Comparison of ENCODE assay signal across 31 cellular contexts in the genomic region with DNA sequence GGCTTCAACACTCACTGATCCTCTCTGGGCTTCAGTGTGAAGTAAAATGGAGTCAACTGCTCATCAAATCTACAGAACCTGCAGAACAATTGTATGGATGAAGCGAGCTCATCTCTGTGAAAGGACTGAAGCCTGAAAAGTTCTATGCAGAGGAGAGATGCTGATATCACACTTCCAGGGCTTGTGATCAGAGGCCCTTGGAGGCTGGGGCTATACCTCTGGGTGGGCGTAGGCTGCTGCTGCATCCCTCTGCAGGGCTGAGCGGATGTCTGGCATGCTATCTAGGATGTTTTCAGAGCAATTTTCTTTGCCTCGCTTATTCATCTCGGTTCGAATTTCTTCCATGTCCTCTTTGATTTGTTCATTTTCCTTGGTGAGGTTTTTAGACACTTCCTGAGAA. TPM values are rescaled to one million over a fixed set of nuclear protein-coding genes. Genes with fewer than 3 reads are reported as not detected.
"Had no signal": no experiment of that assay in that cellular context is flagged by ENCODE, and none has a peak within 500 bp of the region (broad histone marks: within the 10 kb centered on the region; RNA-seq: fewer than 3 reads in every experiment).

No MANE protein-coding gene starts in this region.

- H3K9me3 Mint-ChIP-seq: activated CD4-positive, alpha-beta memory T cell treated with anti-CD3 and anti-CD28 coated beads, Interleukin-2, amount 10 ng/mL, durations not matched to agents 7 days and 5 days; activated naive CD8-positive, alpha-beta T cell treated with anti-CD3 and anti-CD28 coated beads, Interleukin-2, amount 10 ng/mL, durations not matched to agents 7 days and 5 days; activated T-helper 17 cell treated with anti-CD3 and anti-CD28 coated beads, Interleukin-2, amount 50 U/mL, for 72 hours; T-cell had no signal

- H3K4me3 Mint-ChIP-seq: activated CD4-positive, alpha-beta memory T cell treated with anti-CD3 and anti-CD28 coated beads, Interleukin-2, amount 10 ng/mL, durations not matched to agents 7 days and 5 days; activated naive CD8-positive, alpha-beta T cell treated with anti-CD3 and anti-CD28 coated beads, Interleukin-2, amount 10 ng/mL, durations not matched to agents 7 days and 5 days; activated T-helper 17 cell treated with anti-CD3 and anti-CD28 coated beads, Interleukin-2, amount 50 U/mL, for 72 hours; T-cell had no signal

- H3K36me3 Mint-ChIP-seq: activated naive CD8-positive, alpha-beta T cell treated with anti-CD3 and anti-CD28 coated beads, Interleukin-2, amount 10 ng/mL, durations not matched to agents 7 days and 5 days; T-cell had no signal

- DNase-seq: activated CD4-positive, alpha-beta memory T cell treated with anti-CD3 and anti-CD28 coated beads, Interleukin-2, amount 10 ng/mL, durations not matched to agents 7 days and 5 days; activated CD4-positive, alpha-beta T cell treated with anti-CD3 and anti-CD28 coated beads, Interleukin-2, amount 50 U/mL, for 1 hour; activated CD4-positive, CD25-positive, alpha-beta regulatory T cell; activated gamma-delta T cell; activated naive CD4-positive, alpha-beta T cell treated with anti-CD3 and anti-CD28 coated beads, Interleukin-2, amount 50 U/mL, for 16 hours; activated naive CD8-positive, alpha-beta T cell treated with anti-CD3 and anti-CD28 coated beads, Interleukin-2, amount 10 ng/mL, durations not matched to agents 7 days and 5 days; activated T-cell treated with anti-CD3 and anti-CD28 coated beads for 4 hours; activated T-cell treated with anti-CD3 and anti-CD28 coated beads, Interleukin-2, amount 50 U/mL, for 48 hours; adrenal gland; anterior cingulate cortex; caudate nucleus; Kasumi-1; NCI-H1092; NCI-H1417 treated with DMSO at 0.1 percent for 48 hours; NCI-H1694; NCI-H2029; NCI-H2107; NCI-H2171 treated with DMSO at 0.1 percent for 48 hours; NCI-H226; NCI-H526; NCI-H82; OCI-M1; RPMI8226; T-cell; T-helper 2 cell; T1000 had no signal

- H3K27ac Mint-ChIP-seq: activated CD4-positive, alpha-beta memory T cell treated with anti-CD3 and anti-CD28 coated beads, Interleukin-2, amount 10 ng/mL, durations not matched to agents 7 days and 5 days; activated naive CD8-positive, alpha-beta T cell treated with anti-CD3 and anti-CD28 coated beads, Interleukin-2, amount 10 ng/mL, durations not matched to agents 7 days and 5 days; T-cell had no signal

- ATAC-seq: activated T-helper 17 cell treated with anti-CD3 and anti-CD28 coated beads, Interleukin-2, amount 50 U/mL, for 72 hours; Panc1; Right ventricle myocardium inferior; T-cell had no signal

- H3K4me1 Mint-ChIP-seq: activated T-helper 17 cell treated with anti-CD3 and anti-CD28 coated beads, Interleukin-2, amount 50 U/mL, for 72 hours had no signal

RNA-seq across cellular contexts. Expression of a gene that starts 17.6 kb away (rescaled TPM):
- total RNA-seq: activated CD4-positive, alpha-beta memory T cell treated with anti-CD3 and anti-CD28 coated beads, Interleukin-2, amount 10 ng/mL, durations not matched to agents 7 days and 5 days; activated CD8-positive, alpha-beta memory T cell treated with anti-CD3 and anti-CD28 coated beads for 36 hours; activated T-helper 17 cell treated with anti-CD3 and anti-CD28 coated beads, Interleukin-2, amount 50 U/mL, for 72 hours; NCI-H460; T-cell had no signal
